Comparison of ENCODE assay signal across 26 cellular contexts in genomic region chr15:100279446-100279845, GRCh38.
"Had no signal": no experiment of that assay in that cellular context is flagged by ENCODE, and none has a peak within 500 bp of the region (broad histone marks: within the 10 kb centered on the region; RNA-seq: fewer than 3 reads in every experiment).

No MANE protein-coding gene starts in this region.

- H3K27me3 Mint-ChIP-seq: activated CD4-positive, alpha-beta T cell treated with anti-CD3 and anti-CD28 coated beads, Interleukin-2, amount 10 ng/mL, durations not matched to agents 7 days and 5 days; activated naive CD8-positive, alpha-beta T cell treated with anti-CD3 and anti-CD28 coated beads for 36 hours; dendritic cell treated with granulocyte-macrophage colony-stimulating factor and Interleukin-4, amounts not matched to agents 40 ng/mL and 50 ng/mL, for 4 days; T-cell had no signal

- ATAC-seq: activated T-cell treated with anti-CD3 and anti-CD28 coated beads, Interleukin-2, amount 50 U/mL, for 4 hours; body of pancreas; left lung; T-cell had no signal

- H3K36me3 ChIP-seq: left lung, WERI-Rb-1 had no signal

- DNase-seq: activated CD4-positive, alpha-beta T cell treated with anti-CD3 and anti-CD28 coated beads, Interleukin-2, amount 10 ng/mL, durations not matched to agents 7 days and 5 days; activated CD4-positive, CD25-positive, alpha-beta regulatory T cell treated with anti-CD3 and anti-CD28 coated beads, Interleukin-2, amount 50 U/mL, for 72 hours; activated CD8-positive, alpha-beta memory T cell treated with anti-CD3 and anti-CD28 coated beads, Interleukin-2, amount 50 U/mL, for 48 hours; activated naive CD4-positive, alpha-beta T cell treated with Interleukin-2 at 50 U/mL for 16 hours; activated naive CD8-positive, alpha-beta T cell treated with anti-CD3 and anti-CD28 coated beads for 36 hours; activated T-cell treated with anti-CD3 and anti-CD28 coated beads, Interleukin-2, amount 50 U/mL, for 4 hours; amygdala; body of pancreas; caudate nucleus; effector CD4-positive, alpha-beta T cell; foreskin fibroblast; immature natural killer cell; left lung; occipital lobe; posterior cingulate gyrus; stimulated activated CD4-positive, alpha-beta T cell treated with anti-CD3 and anti-CD28 coated beads, Interleukin-2, amount 100 ng/mL, for 48 hours; stimulated activated CD8-positive, alpha-beta memory T cell treated with anti-CD3 and anti-CD28 coated beads, Interleukin-4, amount 100 ng/mL, for 48 hours; stimulated activated naive CD4-positive, alpha-beta T cell; T-cell; testis; trophoblast cell; WERI-Rb-1 had no signal

- H3K4me3 Mint-ChIP-seq: activated CD4-positive, alpha-beta T cell treated with anti-CD3 and anti-CD28 coated beads, Interleukin-2, amount 10 ng/mL, durations not matched to agents 7 days and 5 days; activated naive CD8-positive, alpha-beta T cell treated with anti-CD3 and anti-CD28 coated beads for 36 hours; activated T-cell treated with anti-CD3 and anti-CD28 coated beads, Interleukin-2, amount 50 U/mL, for 4 hours; dendritic cell treated with granulocyte-macrophage colony-stimulating factor and Interleukin-4, amounts not matched to agents 40 ng/mL and 50 ng/mL, for 4 days; immature natural killer cell; memory B cell; T-cell had no signal

- H3K9me3 ChIP-seq: body of pancreas, testis had no signal

- H3K4me1 ChIP-seq: left lung, testis had no signal

- FAIRE-seq: endometrium, TTC549 had no signal

- H3K27ac ChIP-seq: body of pancreas, left lung, testis, WERI-Rb-1 had no signal

- H3K9me3 Mint-ChIP-seq: activated CD4-positive, alpha-beta T cell treated with anti-CD3 and anti-CD28 coated beads, Interleukin-2, amount 10 ng/mL, durations not matched to agents 7 days and 5 days; activated naive CD8-positive, alpha-beta T cell treated with anti-CD3 and anti-CD28 coated beads for 36 hours; memory B cell had no signal

- H3K27me3 ChIP-seq: body of pancreas, testis had no signal

- H3K4me1 Mint-ChIP-seq: activated CD4-positive, alpha-beta T cell treated with anti-CD3 and anti-CD28 coated beads, Interleukin-2, amount 10 ng/mL, durations not matched to agents 7 days and 5 days; activated naive CD8-positive, alpha-beta T cell treated with anti-CD3 and anti-CD28 coated beads for 36 hours; immature natural killer cell; memory B cell; T-cell had no signal

- H3K27ac Mint-ChIP-seq: activated CD4-positive, alpha-beta T cell treated with anti-CD3 and anti-CD28 coated beads, Interleukin-2, amount 10 ng/mL, durations not matched to agents 7 days and 5 days; activated naive CD8-positive, alpha-beta T cell treated with anti-CD3 and anti-CD28 coated beads for 36 hours; dendritic cell treated with granulocyte-macrophage colony-stimulating factor and Interleukin-4, amounts not matched to agents 40 ng/mL and 50 ng/mL, for 4 days; memory B cell; T-cell had no signal

- H3K36me3 Mint-ChIP-seq: memory B cell had no signal

- H3K4me3 ChIP-seq: body of pancreas, left lung, testis had no signal
